In genomic region chr16:727291-727977, GRCh38 we compare ENCODE assay signal across 8 cellular contexts. TPM values are rescaled to one million over a fixed set of nuclear protein-coding genes. Genes with fewer than 3 reads are reported as not detected.
DNase-seq lines count a peak whose midpoint lies in the region; ATAC-seq, FAIRE-seq and TF ChIP-seq lines count a peak whose summit lies in the region.

No MANE protein-coding gene starts in this region.

- CTCF ChIA-PET in BJ (lab: Yijun Ruan, JAX) = interaction anchor here (1.5 to 2.8 kb wide), 2 partner anchors 15 to 60 kb away, joined by 3 to 14 read pairs; partner anchors contain the start of gene RPUSD1

- H3K4me3 ChIP-seq in BJ (ENCODE audit: low read depth, low read length) = peak overlapping the region; percentile 66
- H3K4me3 ChIP-seq in H7 (ENCODE audit: insufficient read depth, low read depth, low read length) = peak overlapping the region; percentile 71
- peak overlapping the region; percentile 67 for H3K4me3 ChIP-seq in WI38 (ENCODE audit: low read depth, low read length)
- peak overlapping the region; percentile 38 to 65 (median 60) for H3K4me3 ChIP-seq in heart left ventricle
- H3K4me3 ChIP-seq in small intestine (ENCODE audit: low read depth in 1 of 2, low read length in 2 of 2) = peak overlapping the region; percentile 25 to 52

- ATAC-seq in heart left ventricle = peak in 2 of 4 donors; percentile 0 to 2
- ATAC-seq in HG03442 (IDR thresholded peaks at IDR 0.05; ENCODE audit: unreplicated experiment) = no peak

- DNase-seq in BJ (ENCODE audit: low read depth) = no peak
- DNase-seq in H7 = peak; percentile 85
- peak in 1 of 5 donors; percentile 30 for DNase-seq in heart left ventricle
- DNase-seq in small intestine = no peak
- no peak for DNase-seq in GOT3 (lab: John Stamatoyannopoulos, UW)
- DNase-seq in AG08396 (ENCODE audit: low spot score) = no peak

- H3K9me3 ChIP-seq in heart left ventricle (no peaks in the 10 kb centered on the region), small intestine (ENCODE audit: control insufficient read depth, low read depth) (no peaks in the 10 kb centered on the region)

- intact Hi-C loops in heart left ventricle (cut with DNase I) = no loop called here

- H3K27ac ChIP-seq in heart left ventricle (peak overlapping the region in 7 of 12 donors; percentile 14 to 55 (median 27)), small intestine (ENCODE audit: low read depth in 1 of 2, low read length in 1 of 2) (no peak overlapping the region)

- no peak for FAIRE-seq in small intestine (lab: Jason Lieb, UNC)

- POLR2A ChIA-PET in BJ (lab: Charles Lee) = no interaction called here

- no peak for TF ChIP-seq CTCF in BJ (IDR thresholded peaks at IDR 0.05; ENCODE audit: insufficient read depth, low read depth, low read length)
- TF ChIP-seq CTCF in WI38 (IDR thresholded peaks at IDR 0.05; ENCODE audit: low read depth, low read length) = no peak
- no peak for TF ChIP-seq CTCF in heart left ventricle (IDR thresholded peaks at IDR 0.05)

- WGBS in heart left ventricle, 4 donors = 0 to 1% (median 1%) methylated on average over 23 to 61 of the region's 61 CpGs
- 0 to 1% (median 0%) methylated on average over 42 to 61 of the region's 61 CpGs for WGBS in small intestine, 3 donors

- no peaks in the 10 kb centered on the region for H3K27me3 ChIP-seq in BJ (ENCODE audit: control insufficient read depth, insufficient read depth, low read length)
- H3K27me3 ChIP-seq in H7 (ENCODE audit: control insufficient read depth, insufficient read depth, low read length) = peaks cover 20% of the 10 kb centered on the region
- peaks cover 0 to 24% (median 0%) of the 10 kb centered on the region in 9 donors for H3K27me3 ChIP-seq in heart left ventricle
- H3K27me3 ChIP-seq in small intestine (ENCODE audit: control insufficient read depth in 2 of 2, insufficient read depth in 2 of 2, low read length in 2 of 2) = peaks cover 0 to 10% of the 10 kb centered on the region in 2 donors

- H3K4me1 ChIP-seq in heart left ventricle = peaks cover 8 to 33% (median 22%) of the 10 kb centered on the region in 12 donors
- peaks cover 0 to 4% of the 10 kb centered on the region in 2 donors for H3K4me1 ChIP-seq in small intestine (ENCODE audit: control insufficient read depth in 2 of 2, insufficient read depth in 1 of 2, low read depth in 1 of 2, low read length in 1 of 2)

- H3K36me3 ChIP-seq in BJ (ENCODE audit: control insufficient read depth, insufficient read depth, low read length) (peaks cover 7% of the 10 kb centered on the region), H7 (replicated peaks; ENCODE audit: control insufficient read depth, insufficient read depth, low read length) (0 out of 2 replicates have a peak, but pooled peaks cover 1% of the 10 kb centered on the region), heart left ventricle (peaks cover 0 to 24% (median 13%) of the 10 kb centered on the region in 9 donors), small intestine (ENCODE audit: control insufficient read depth in 2 of 2, insufficient read depth in 2 of 2, low read length in 2 of 2) (no peaks in the 10 kb centered on the region)

- no peak for TF ChIP-seq POLR2A in heart left ventricle (IDR thresholded peaks at IDR 0.05)

RNA-seq across cellular contexts. Expression of gene HAGHL, which starts 0.5 kb away (rescaled TPM):
- polyA plus RNA-seq in BJ (2011; rRNA removed) (4.3 and 7.0 TPM in 2 replicates), heart left ventricle (10 to 100 TPM; 11.3 to 44.2 TPM), small intestine (1 to 10 TPM; 1.4 to 4.8 (median 2.2) TPM)
- polyA minus RNA-seq in BJ (2011; rRNA and poly(A)+ RNA removed) = 2.1 and 2.9 TPM in 2 replicates
- total RNA-seq in H7 (2014; rRNA removed; shearing (Covaris generic)) = 26.6 and 33.1 TPM in 2 replicates
- 10 to 100 TPM in 7 of 9 donors, 1 to 10 TPM in 2; 5.0 to 16.4 (median 11.9) TPM for total RNA-seq in heart left ventricle

RNA-seq across cellular contexts. Expression of gene CCDC78, which starts 1.2 kb away (rescaled TPM):
- polyA plus RNA-seq in BJ (2011; rRNA removed) = 0.77 and 2.4 TPM in 2 replicates
- polyA minus RNA-seq in BJ (2011; rRNA and poly(A)+ RNA removed) = 0.21 and 0.57 TPM in 2 replicates
- 11.3 and 21.0 TPM in 2 replicates for total RNA-seq in H7 (2014; rRNA removed; shearing (Covaris generic))
- total RNA-seq in heart left ventricle = 1 to 10 TPM in 1 of 9 donors, under 1 TPM in 5, not detected in 3; 0.35 to 1.3 (median 0.54) TPM
- 1 to 10 TPM in 1 of 2 donors, under 1 TPM in 1; 0.60 to 1.3 TPM for polyA plus RNA-seq in heart left ventricle
- polyA plus RNA-seq in small intestine = 1 to 10 TPM in 1 of 3 donors, under 1 TPM in 1, not detected in 1; 0.95 to 1.6 TPM

RNA-seq across cellular contexts. Expression of gene ANTKMT, which starts 6.5 kb away (rescaled TPM):
- polyA plus RNA-seq in BJ (2011; rRNA removed) (7.7 and 10.7 TPM in 2 replicates), heart left ventricle (10 to 100 TPM; 22.9 to 42.4 TPM), small intestine (10 to 100 TPM; 36.5 to 55.5 (median 39.7) TPM)
- polyA minus RNA-seq in BJ (2011; rRNA and poly(A)+ RNA removed) = 1.1 and 1.9 TPM in 2 replicates
- 22.6 and 29.8 TPM in 2 replicates for total RNA-seq in H7 (2014; rRNA removed; shearing (Covaris generic))
- total RNA-seq in heart left ventricle = 10 to 100 TPM; 30.2 to 48.6 (median 36.0) TPM

RNA-seq across cellular contexts. Expression of gene METRN, which starts 12.5 kb away (rescaled TPM):
- polyA plus RNA-seq in BJ (2011; rRNA removed) (33.7 and 40.3 TPM in 2 replicates), heart left ventricle (10 to 100 TPM; 31.2 to 69.0 TPM), small intestine (10 to 100 TPM in 2 of 3 donors, 1 to 10 TPM in 1; 4.9 to 14.1 (median 11.5) TPM)
- 11.3 and 16.7 TPM in 2 replicates for polyA minus RNA-seq in BJ (2011; rRNA and poly(A)+ RNA removed)
- total RNA-seq in H7 (2014; rRNA removed; shearing (Covaris generic)) = 49.6 and 64.2 TPM in 2 replicates
- 10 to 100 TPM; 50.5 to 79.4 (median 60.7) TPM for total RNA-seq in heart left ventricle

RNA-seq across cellular contexts. Expression of gene CIAO3, which starts 13.4 kb away (rescaled TPM):
- polyA plus RNA-seq in BJ (2011; rRNA removed) (16.1 and 23.1 TPM in 2 replicates), heart left ventricle (10 to 100 TPM; 36.0 to 41.5 TPM), small intestine (10 to 100 TPM; 35.7 to 68.0 (median 53.8) TPM)
- polyA minus RNA-seq in BJ (2011; rRNA and poly(A)+ RNA removed) = 22.7 and 25.4 TPM in 2 replicates
- 42.6 and 46.1 TPM in 2 replicates for total RNA-seq in H7 (2014; rRNA removed; shearing (Covaris generic))
- 10 to 100 TPM; 21.4 to 33.1 (median 26.8) TPM for total RNA-seq in heart left ventricle

Comparison
In these comparisons a context has a peak if more than half of its experiments do, and no peak if none do; other contexts are left out.
1. H3K27ac ChIP-seq: peak in heart left ventricle (7 of 12); none in small intestine (0 of 2).
2. Peak in every context shown above with its lines, with median percentiles within 50 percentile points of each other: H3K4me3 ChIP-seq.